1 cellular context compared by ENCODE assay signal in the genomic region with DNA sequence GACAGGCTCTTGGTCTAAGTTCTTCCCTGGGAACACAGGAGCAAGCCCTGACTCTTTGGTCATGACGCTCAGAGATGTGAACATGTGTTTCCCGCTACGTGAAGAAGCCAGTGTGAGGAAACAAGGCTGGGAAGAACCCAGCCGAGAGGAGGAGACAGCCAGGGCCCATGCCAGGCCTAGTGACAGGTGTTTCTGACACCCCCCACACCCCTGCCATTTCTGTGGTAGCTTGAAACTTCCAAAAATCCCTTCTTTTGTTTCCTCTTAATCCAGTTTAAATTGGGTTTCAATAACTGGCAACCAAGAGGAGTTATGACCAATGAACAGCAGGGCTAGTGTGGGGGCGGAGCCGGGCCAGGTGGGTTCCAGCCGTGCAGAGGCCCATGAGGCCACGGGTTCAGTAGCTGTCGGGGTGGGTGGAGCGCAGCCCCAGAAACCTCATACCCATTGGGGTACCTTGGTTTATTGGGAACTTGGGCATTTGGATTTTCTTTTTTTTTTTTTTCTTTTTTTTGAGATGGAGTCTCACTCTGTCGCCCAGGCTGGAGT.
TF ChIP-seq lines count a peak whose summit lies in the region.

No MANE protein-coding gene starts in this region.

TF ChIP-seq in IMR-90, 13 proteins besides CTCF, POLR2A, EP300 and RAD21 (continued from another document):
- TF ChIP-seq MAZ (IDR thresholded peaks at IDR 0.05; ENCODE audit: borderline replicate concordance, low read depth, low read length) (no peak), RFX5 (IDR thresholded peaks at IDR 0.05; ENCODE audit: low read depth, low read length) (no peak), BHLHE40 (IDR thresholded peaks at IDR 0.05; ENCODE audit: low read depth, low read length) (no peak), SMC3 (IDR thresholded peaks at IDR 0.05; ENCODE audit: low read depth, low read length) (no peak), RCOR1 (IDR thresholded peaks at IDR 0.05; ENCODE audit: insufficient replicate concordance, low read length) (no peak)
